Comparison of ENCODE assay signal across 29 cellular contexts in genomic region chr16:4788489-4788889, GRCh38. TPM values are rescaled to one million over a fixed set of nuclear protein-coding genes. Genes with fewer than 3 reads are reported as not detected.
DNase-seq lines count a peak whose midpoint lies in the region; ATAC-seq and TF ChIP-seq lines count a peak whose summit lies in the region.
"Had no signal": no experiment of that assay in that cellular context is flagged by ENCODE, and none has a peak within 500 bp of the region (broad histone marks: within the 10 kb centered on the region; RNA-seq: fewer than 3 reads in every experiment).

No MANE protein-coding gene starts in this region.

- H3K9ac ChIP-seq in H9 (ENCODE audit: extremely low read depth, insufficient read length, low read length) (no peak overlapping the region), endodermal cell (ENCODE audit: extremely low read depth, low read length, poor library complexity, severe bottlenecking) (no peak overlapping the region)

- H3K4me2 ChIP-seq in H9 (ENCODE audit: insufficient read depth, insufficient read length, low read length): no peak overlapping the region
- no peak overlapping the region for H3K4me2 ChIP-seq in osteoblast (ENCODE audit: insufficient read depth, low read length)

- no peaks in the 10 kb centered on the region for H3K79me1 ChIP-seq in H9 (ENCODE audit: insufficient read depth, low read depth, low read length, poor library complexity, severe bottlenecking)

- no peak overlapping the region for H2BK5ac ChIP-seq in H9 (ENCODE audit: insufficient read length, low read length)

- H3K36me3 ChIP-seq in endodermal cell (ENCODE audit: control insufficient read depth, insufficient read depth, low read length) (no peaks in the 10 kb centered on the region), osteoblast (ENCODE audit: insufficient read depth, low read length) (no peaks in the 10 kb centered on the region)
- H3K36me3 ChIP-seq: BE2C, heart left ventricle, left ventricle myocardium inferior, thyroid gland had no signal

- H2AFZ ChIP-seq in H9 (ENCODE audit: low read length): no peak overlapping the region
- H2AFZ ChIP-seq in osteoblast (ENCODE audit: low read length): no peak overlapping the region

- H3T11ph ChIP-seq in H9 (ENCODE audit: low read length): no peak overlapping the region

- H3K36me3 Mint-ChIP-seq in H9 (ENCODE audit: insufficient read depth in 1 of 3, low read depth in 3 of 3) (no peaks in the 10 kb centered on the region), endodermal cell (ENCODE audit: low read depth) (no peaks in the 10 kb centered on the region)
- H3K36me3 Mint-ChIP-seq: brain had no signal

- no peak overlapping the region for H3K4me3 ChIP-seq in endodermal cell (ENCODE audit: low read length)
- no peak overlapping the region for H3K4me3 ChIP-seq in osteoblast (ENCODE audit: insufficient read depth, low read length)
- H3K4me3 ChIP-seq: heart left ventricle, left ventricle myocardium inferior, thyroid gland had no signal

- H3K79me2 ChIP-seq in H9 (ENCODE audit: insufficient read depth, low read length) (no peaks in the 10 kb centered on the region), osteoblast (ENCODE audit: insufficient read depth, low read length) (no peaks in the 10 kb centered on the region)

- H3K23me2 ChIP-seq in H9 (ENCODE audit: insufficient read length, low read depth, low read length, poor library complexity, severe bottlenecking): no peaks in the 10 kb centered on the region

- no peak overlapping the region for H2BK120ac ChIP-seq in H9 (ENCODE audit: low read depth, low read length, poor library complexity, severe bottlenecking)

- no peak overlapping the region for H3K27ac ChIP-seq in H9 (ENCODE audit: insufficient read length, low read depth, low read length)
- H3K27ac ChIP-seq in endodermal cell (ENCODE audit: low read depth, low read length): peak overlapping the region; percentile 32
- H3K27ac ChIP-seq in osteoblast (ENCODE audit: low read depth, low read length): no peak overlapping the region
- H3K27ac ChIP-seq: heart left ventricle, left ventricle myocardium inferior, thyroid gland had no signal

- peaks cover 3% of the 10 kb centered on the region; the same call in 1 of the 2 replicates for H3K4me1 ChIP-seq in H9 (ENCODE audit: insufficient read depth, low read length)
- peaks cover 10% of the 10 kb centered on the region for H3K4me1 ChIP-seq in endodermal cell (ENCODE audit: control insufficient read depth, insufficient read depth, low read length)
- H3K4me1 ChIP-seq in osteoblast (ENCODE audit: insufficient read depth, low read length): no peaks in the 10 kb centered on the region
- H3K4me1 ChIP-seq: heart left ventricle, left ventricle myocardium inferior, thyroid gland had no signal

- H3K27me3 Mint-ChIP-seq in H9 (ENCODE audit: low read depth) (no peaks in the 10 kb centered on the region; the same call in 1 of the 2 replicates), endodermal cell (ENCODE audit: insufficient read depth) (no peaks in the 10 kb centered on the region)
- H3K27me3 Mint-ChIP-seq: brain; progenitor cell of endocrine pancreas; stimulated activated naive CD8-positive, alpha-beta T cell treated with anti-CD3 and anti-CD28 coated beads, Interleukin-15, Interleukin-2, amounts not matched to agents 100 ng/mL and 50 ng/mL, for 24 hours had no signal

- no peak overlapping the region for H2BK12ac ChIP-seq in H9 (ENCODE audit: insufficient read length, low read depth, low read length)

- H3K56ac ChIP-seq in H9 (ENCODE audit: insufficient read length, low read depth, low read length): no peak overlapping the region

- TF ChIP-seq CTCF in H9 (conservative IDR thresholded peaks at IDR 0.05) (no peak), endodermal cell (conservative IDR thresholded peaks at IDR 0.05) (no peak), osteoblast (IDR thresholded peaks at IDR 0.05; ENCODE audit: extremely low read depth, low read depth, low read length) (no peak)

- no peak overlapping the region for H3K23ac ChIP-seq in H9 (ENCODE audit: insufficient read length, low read depth, low read length)

- no peak overlapping the region for H4K8ac ChIP-seq in H9 (replicated peaks; ENCODE audit: insufficient read length, low read depth, low read length)

- WGBS in H9 (ENCODE audit: extremely low coverage, insufficient read length, low lambda C conversion rate): no CpG with 5 or more reads among the region's 9 CpGs
- WGBS in endodermal cell (ENCODE audit: insufficient coverage in 1 of 2, insufficient read length in 1 of 2), 2 experiments: 80 to 86% methylated on average over 8 to 9 of the region's 9 CpGs

- H4K91ac ChIP-seq in H9 (ENCODE audit: insufficient read length, low read depth, low read length): no peak overlapping the region

- no peak overlapping the region for H3K18ac ChIP-seq in H9 (ENCODE audit: insufficient read length, low read depth, low read length)

- H3K9me3 ChIP-seq in H9 (ENCODE audit: control insufficient read depth, low read depth, low read length) (no peaks in the 10 kb centered on the region), endodermal cell (ENCODE audit: control insufficient read depth, low read length) (no peaks in the 10 kb centered on the region), osteoblast (ENCODE audit: low read depth, low read length) (no peaks in the 10 kb centered on the region)
- H3K9me3 ChIP-seq: BE2C, heart left ventricle, left ventricle myocardium inferior, thyroid gland had no signal

- H3K4me3 Mint-ChIP-seq in H9 (no peak overlapping the region), endodermal cell (peak overlapping the region; percentile 3)
- H3K4me3 Mint-ChIP-seq: activated CD4-positive, alpha-beta T cell treated with anti-CD3 and anti-CD28 coated beads for 36 hours; activated T-cell treated with anti-CD3 and anti-CD28 coated beads, Interleukin-2, amount 50 U/mL, for 4 hours; brain; neural crest cell; stimulated activated naive CD8-positive, alpha-beta T cell treated with anti-CD3 and anti-CD28 coated beads, Interleukin-15, Interleukin-2, amounts not matched to agents 100 ng/mL and 50 ng/mL, for 24 hours; T-helper 1 cell treated with Interleukin-12 subunit alpha and Interleukin-12 subunit beta and Interleukin-4 antibody, amounts not matched to agents 30 μg/mL and 1 μg/mL, for 36 hours had no signal

- H2BK15ac ChIP-seq in H9 (ENCODE audit: low read depth, low read length): no peak overlapping the region

- ATAC-seq in HG03097 (IDR thresholded peaks at IDR 0.05; ENCODE audit: low FRiP score, unreplicated experiment) (no peak), GM21825 (IDR thresholded peaks at IDR 0.05; ENCODE audit: unreplicated experiment) (no peak)
- ATAC-seq: activated CD4-positive, alpha-beta T cell treated with anti-CD3 and anti-CD28 coated beads for 36 hours; activated T-cell treated with anti-CD3 and anti-CD28 coated beads, Interleukin-2, amount 50 U/mL, for 4 hours had no signal

- no peak overlapping the region for H4K5ac ChIP-seq in H9 (ENCODE audit: insufficient read length, low read depth, low read length)

- H3K27me3 ChIP-seq in H9 (ENCODE audit: insufficient read depth, low read length) (no peaks in the 10 kb centered on the region), endodermal cell (ENCODE audit: control insufficient read depth, insufficient read depth, low read length, poor library complexity, severe bottlenecking) (no peaks in the 10 kb centered on the region), osteoblast (ENCODE audit: insufficient read depth, low read length) (no peaks in the 10 kb centered on the region)
- H3K27me3 ChIP-seq: BE2C, heart left ventricle, thyroid gland had no signal

- DNase-seq in NCI-H146 treated with DMSO at 0.1 percent for 48 hours (lab: John Stamatoyannopoulos, UW; ENCODE audit: unreplicated experiment) (peak; percentile 16), NCI-H146 (lab: John Stamatoyannopoulos, UW) (no peak), H9 (no peak), endodermal cell (peak; percentile 47), osteoblast (ENCODE audit: insufficient read length, low spot score, missing footprints) (peak; percentile 57), DMS79 treated with DMSO at 0.1 percent for 48 hours (lab: John Stamatoyannopoulos, UW) (no peak)
- DNase-seq: activated CD4-positive, alpha-beta T cell treated with anti-CD3 and anti-CD28 coated beads for 36 hours; activated naive CD4-positive, alpha-beta T cell; activated T-cell treated with anti-CD3 and anti-CD28 coated beads, Interleukin-2, amount 50 U/mL, for 4 hours; foreskin fibroblast; heart left ventricle; left ventricle myocardium inferior; midbrain; NCI-H2081 treated with DMSO at 0.1 percent for 48 hours; thyroid gland had no signal

- H3K4ac ChIP-seq in H9 (ENCODE audit: low read depth, low read length): no peak overlapping the region

- H2BK20ac ChIP-seq in H9 (ENCODE audit: low read depth, low read length, poor library complexity, severe bottlenecking): no peak overlapping the region

- H3K14ac ChIP-seq in H9 (ENCODE audit: insufficient read depth, low read length): no peak overlapping the region

- H3K27ac Mint-ChIP-seq in H9 (peak overlapping the region in 2 of 3 experiments; percentile 28 to 29; a peak in 3 of 7 replicates), endodermal cell (peak overlapping the region; percentile 81)
- H3K27ac Mint-ChIP-seq: activated CD4-positive, alpha-beta T cell treated with anti-CD3 and anti-CD28 coated beads for 36 hours; brain; progenitor cell of endocrine pancreas; stimulated activated naive CD8-positive, alpha-beta T cell treated with anti-CD3 and anti-CD28 coated beads, Interleukin-15, Interleukin-2, amounts not matched to agents 100 ng/mL and 50 ng/mL, for 24 hours; T-helper 1 cell treated with Interleukin-12 subunit alpha and Interleukin-12 subunit beta and Interleukin-4 antibody, amounts not matched to agents 30 μg/mL and 1 μg/mL, for 36 hours had no signal

- H2AK5ac ChIP-seq in H9 (ENCODE audit: insufficient read length, low read length): no peak overlapping the region

- H3K9me3 Mint-ChIP-seq in H9 (no peaks in the 10 kb centered on the region), endodermal cell (no peaks in the 10 kb centered on the region)
- H3K9me3 Mint-ChIP-seq: activated T-cell treated with anti-CD3 and anti-CD28 coated beads, Interleukin-2, amount 50 U/mL, for 4 hours; brain; neural crest cell; stimulated activated naive CD8-positive, alpha-beta T cell treated with anti-CD3 and anti-CD28 coated beads, Interleukin-15, Interleukin-2, amounts not matched to agents 100 ng/mL and 50 ng/mL, for 24 hours; T-helper 1 cell treated with Interleukin-12 subunit alpha and Interleukin-12 subunit beta and Interleukin-4 antibody, amounts not matched to agents 30 μg/mL and 1 μg/mL, for 36 hours had no signal

- peaks cover 15 to 24% of the 10 kb centered on the region in 2 experiments for H3K4me1 Mint-ChIP-seq in H9
- H3K4me1 Mint-ChIP-seq in endodermal cell: peaks cover 13% of the 10 kb centered on the region
- H3K4me1 Mint-ChIP-seq: activated CD4-positive, alpha-beta T cell treated with anti-CD3 and anti-CD28 coated beads for 36 hours; neural crest cell had no signal

- H4K20me1 ChIP-seq in H9 (ENCODE audit: control insufficient read depth, insufficient read depth, insufficient read length): no peaks in the 10 kb centered on the region
- H4K20me1 ChIP-seq in osteoblast (ENCODE audit: insufficient read depth, low read length): no peaks in the 10 kb centered on the region

RNA-seq across cellular contexts. Expression of gene SEPTIN12, which starts 0.3 kb away (rescaled TPM):
- 0.48 TPM in 1 of 2 replicates, not detected in the other for total RNA-seq in H9 (2021)
- total RNA-seq in endodermal cell: under 1 TPM; 0.40 to 0.73 TPM
- polyA plus RNA-seq in endodermal cell (2013, experiment 1 of 2): 0.57 TPM
- not detected for polyA plus RNA-seq in endodermal cell (2013, experiment 2 of 2)
- total RNA-seq in osteoblast: not detected in 2 replicates
- total RNA-seq: A172; activated CD4-positive, alpha-beta T cell treated with anti-CD3 and anti-CD28 coated beads for 36 hours; activated CD8-positive, alpha-beta memory T cell treated with anti-CD3 and anti-CD28 coated beads for 36 hours; activated T-cell treated with anti-CD3 and anti-CD28 coated beads, Interleukin-2, amount 50 U/mL, for 4 hours; chondrocyte; left ventricle myocardium inferior; M059J; progenitor cell of endocrine pancreas; SK-MEL-5 had no signal
- polyA plus RNA-seq: adipose tissue, heart left ventricle had no signal

RNA-seq across cellular contexts. Expression of gene SMIM22, which starts 6.7 kb away (rescaled TPM):
- total RNA-seq in H9 (2021) (not detected in 2 replicates), endodermal cell (not detected), osteoblast (not detected in 2 replicates)
- not detected for polyA plus RNA-seq in endodermal cell (2013, experiment 1 of 2)
- polyA plus RNA-seq in endodermal cell (2013, experiment 2 of 2): not detected
- total RNA-seq: A172; activated CD4-positive, alpha-beta T cell treated with anti-CD3 and anti-CD28 coated beads for 36 hours; activated CD8-positive, alpha-beta memory T cell treated with anti-CD3 and anti-CD28 coated beads for 36 hours; activated T-cell treated with anti-CD3 and anti-CD28 coated beads, Interleukin-2, amount 50 U/mL, for 4 hours; chondrocyte; heart left ventricle; left ventricle myocardium inferior; M059J; neural crest cell; progenitor cell of endocrine pancreas; SK-MEL-5; thyroid gland had no signal
- polyA plus RNA-seq: heart left ventricle had no signal

RNA-seq across cellular contexts. Expression of gene ROGDI, which starts 13.9 kb away (rescaled TPM):
- total RNA-seq in H9 (2021) (33.5 and 36.4 TPM in 2 replicates), endodermal cell (10 to 100 TPM; 46.2 to 49.0 TPM), osteoblast (15.9 and 17.1 TPM in 2 replicates)
- 30.2 TPM for polyA plus RNA-seq in endodermal cell (2013, experiment 1 of 2)
- 28.6 TPM for polyA plus RNA-seq in endodermal cell (2013, experiment 2 of 2)

RNA-seq across cellular contexts. Expression of gene ZNF500, which starts 21.5 kb away (rescaled TPM):
- 15.9 and 18.3 TPM in 2 replicates for total RNA-seq in H9 (2021)
- 10 to 100 TPM; 17.2 to 21.6 TPM for total RNA-seq in endodermal cell
- polyA plus RNA-seq in endodermal cell (2013, experiment 1 of 2): 8.5 TPM
- polyA plus RNA-seq in endodermal cell (2013, experiment 2 of 2): 8.2 TPM
- total RNA-seq in osteoblast: 14.5 and 16.2 TPM in 2 replicates

RNA-seq across cellular contexts. Expression of gene DNAAF8, which starts 54.2 kb away (rescaled TPM):
- total RNA-seq in H9 (2021) (0.33 and 0.39 TPM in 2 replicates), endodermal cell (under 1 TPM; 0.35 to 0.64 TPM), osteoblast (1.1 and 2.7 TPM in 2 replicates)
- polyA plus RNA-seq in endodermal cell (2013, experiment 1 of 2): 0.82 TPM
- polyA plus RNA-seq in endodermal cell (2013, experiment 2 of 2): 1.2 TPM

Comparison
In these comparisons a context has a peak if more than half of its experiments do, and no peak if none do; other contexts are left out.
1. DNase-seq: peak in NCI-H146 treated with DMSO at 0.1 percent for 48 hours (single experiment), endodermal cell (single experiment) and osteoblast (single experiment); none in NCI-H146 (single experiment), H9 (single experiment) and DMS79 treated with DMSO at 0.1 percent for 48 hours (single experiment).